ENCODE assay signal across 18 cellular contexts in the genomic region with DNA sequence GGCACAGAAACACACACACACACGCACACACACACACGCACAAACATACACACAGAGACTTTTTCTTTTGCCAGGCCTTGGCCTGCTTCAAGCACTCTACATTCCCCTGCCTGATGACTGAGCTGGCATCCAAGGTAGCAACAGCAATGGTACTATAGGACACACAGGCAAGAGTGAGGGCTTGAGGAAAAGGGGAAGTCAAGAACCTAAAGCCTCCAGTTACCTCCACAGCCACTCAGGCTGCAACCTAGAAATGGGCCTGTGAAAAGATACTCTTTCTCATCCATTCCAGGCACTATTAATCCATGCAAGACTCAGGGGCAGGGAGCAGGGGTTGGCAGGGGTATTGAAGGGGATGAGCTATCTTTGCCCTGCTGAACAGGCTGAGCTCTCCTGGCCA.
"Had no signal": no experiment of that assay in that cellular context is flagged by ENCODE, and none has a peak within 500 bp of the region (broad histone marks: within the 10 kb centered on the region; RNA-seq: fewer than 3 reads in every experiment).

No MANE protein-coding gene starts in this region.

- FAIRE-seq: frontal cortex had no signal

- H3K4me3 ChIP-seq: ascending aorta, breast epithelium, lower lobe of right lung, upper lobe of right lung had no signal

- DNase-seq: activated CD4-positive, alpha-beta T cell treated with anti-CD3 and anti-CD28 coated beads for 1 hour; activated CD4-positive, alpha-beta T cell treated with anti-CD3 and anti-CD28 coated beads, Interleukin-2, amount 50 U/mL, for 4 hours; activated effector memory CD4-positive, alpha-beta T cell treated with anti-CD3 and anti-CD28 coated beads, Interleukin-2, amount 50 U/mL, for 16 hours; cerebellar nuclear complex; effector CD4-positive, alpha-beta T cell; lower lobe of right lung; natural killer cell; posterior cingulate gyrus; retina; stimulated activated naive B cell treated with anti-CD40 and anti-IgM and Interleukin-4, amounts not matched to agents 10 μg/mL and 1 μg/mL and 100 μg/mL, for 72 hours; T1000; upper lobe of right lung; WERI-Rb-1 had no signal

- H3K9me3 ChIP-seq: ascending aorta, breast epithelium, lower lobe of right lung, neutrophil, upper lobe of right lung had no signal

- H3K36me3 ChIP-seq: ascending aorta, breast epithelium, lower lobe of right lung, neutrophil, upper lobe of right lung, WERI-Rb-1 had no signal

- H3K4me1 ChIP-seq: breast epithelium, lower lobe of right lung, upper lobe of right lung had no signal

- H3K27ac ChIP-seq: ascending aorta, breast epithelium, lower lobe of right lung, neutrophil, upper lobe of right lung, WERI-Rb-1 had no signal

- H3K27me3 ChIP-seq: ascending aorta, neutrophil, upper lobe of right lung had no signal

- ATAC-seq: activated T-cell treated with anti-CD3 and anti-CD28 coated beads, Interleukin-2, amount 50 U/mL, for 72 hours; lower lobe of right lung; natural killer cell; stimulated activated naive B cell treated with anti-CD40 and anti-IgM and Interleukin-4, amounts not matched to agents 10 μg/mL and 1 μg/mL and 100 μg/mL, for 72 hours; upper lobe of right lung had no signal
